Comparison of ENCODE assay signal across 34 cellular contexts in the genomic region with DNA sequence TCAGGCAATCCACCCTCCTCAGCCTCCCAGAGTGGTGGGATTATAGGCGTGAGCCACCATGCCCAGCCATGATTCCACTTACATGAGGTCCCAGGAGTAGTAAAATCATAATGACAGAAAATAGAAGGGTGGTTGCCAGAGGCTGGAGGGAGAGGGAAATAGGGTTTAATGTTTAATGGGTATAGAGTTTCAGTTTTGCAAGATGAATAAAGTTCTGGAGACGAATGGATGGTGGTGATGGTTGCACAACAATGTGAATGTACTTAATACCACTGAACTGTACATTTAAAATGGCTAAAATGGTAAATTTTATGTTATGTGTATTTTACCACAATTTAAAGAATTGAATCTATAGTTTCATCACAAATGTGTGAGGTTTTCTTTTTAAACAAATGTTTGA.
"Had no signal": no experiment of that assay in that cellular context is flagged by ENCODE, and none has a peak within 500 bp of the region (broad histone marks: within the 10 kb centered on the region; RNA-seq: fewer than 3 reads in every experiment).

No MANE protein-coding gene starts in this region.

- H3K4me1 ChIP-seq: heart left ventricle had no signal

- ATAC-seq: activated naive CD4-positive, alpha-beta T cell treated with anti-CD3 and anti-CD28 coated beads, Interleukin-2, amount 50 U/mL, for 72 hours; activated T-cell treated with anti-CD3 and anti-CD28 coated beads, Interleukin-2, amount 50 U/mL, for 72 hours; effector memory CD8-positive, alpha-beta T cell; heart left ventricle; T-helper 17 cell; WTC11 had no signal

- H3K4me3 ChIP-seq: esophagus muscularis mucosa, heart left ventricle had no signal

- H3K9me3 ChIP-seq: esophagus muscularis mucosa, heart left ventricle had no signal

- H3K27ac ChIP-seq: brain microvascular endothelial cell, esophagus muscularis mucosa, heart left ventricle, VCaP had no signal

- FAIRE-seq: astrocyte, bronchial epithelial cell, colon, frontal cortex had no signal

- DNase-seq: activated CD4-positive, alpha-beta memory T cell treated with anti-CD3 and anti-CD28 coated beads, Interleukin-2, amount 10 ng/mL, durations not matched to agents 7 days and 5 days; activated CD4-positive, alpha-beta T cell treated with anti-CD3 and anti-CD28 coated beads for 1 hour; activated CD4-positive, alpha-beta T cell treated with anti-CD3 and anti-CD28 coated beads for 4 hours; activated CD4-positive, alpha-beta T cell treated with anti-CD3 and anti-CD28 coated beads, Interleukin-2, amount 10 ng/mL, durations not matched to agents 7 days and 5 days; activated CD4-positive, alpha-beta T cell treated with anti-CD3 and anti-CD28 coated beads, Interleukin-2, amount 50 U/mL, for 4 hours; activated CD8-positive, alpha-beta memory T cell treated with anti-CD3 and anti-CD28 coated beads, Interleukin-2, amount 50 U/mL, for 48 hours; activated gamma-delta T cell; activated naive CD4-positive, alpha-beta T cell; activated naive CD4-positive, alpha-beta T cell treated with anti-CD3 and anti-CD28 coated beads, Interleukin-2, amount 10 ng/mL, durations not matched to agents 7 days and 5 days; activated naive CD8-positive, alpha-beta T cell treated with anti-CD3 and anti-CD28 coated beads, Interleukin-2, amount 10 ng/mL, durations not matched to agents 7 days and 5 days; activated T-cell treated with anti-CD3 and anti-CD28 coated beads for 4 hours; activated T-cell treated with anti-CD3 and anti-CD28 coated beads, Interleukin-2, amount 50 U/mL, for 24 hours; activated T-cell treated with anti-CD3 and anti-CD28 coated beads, Interleukin-2, amount 50 U/mL, for 72 hours; amniotic stem cell; anterior cingulate cortex; brain microvascular endothelial cell; cortex of kidney; dermis blood vessel endothelial cell; effector CD4-positive, alpha-beta T cell; effector memory CD8-positive, alpha-beta T cell; erythroblast; foreskin fibroblast; heart left ventricle; T-helper 1 cell; T-helper 17 cell; T1000 had no signal

- H3K27me3 ChIP-seq: brain microvascular endothelial cell, esophagus muscularis mucosa, heart left ventricle had no signal

- H3K36me3 ChIP-seq: brain microvascular endothelial cell, esophagus muscularis mucosa, heart left ventricle had no signal
